Comparison of ENCODE assay signal across 1 cellular context in the genomic region with DNA sequence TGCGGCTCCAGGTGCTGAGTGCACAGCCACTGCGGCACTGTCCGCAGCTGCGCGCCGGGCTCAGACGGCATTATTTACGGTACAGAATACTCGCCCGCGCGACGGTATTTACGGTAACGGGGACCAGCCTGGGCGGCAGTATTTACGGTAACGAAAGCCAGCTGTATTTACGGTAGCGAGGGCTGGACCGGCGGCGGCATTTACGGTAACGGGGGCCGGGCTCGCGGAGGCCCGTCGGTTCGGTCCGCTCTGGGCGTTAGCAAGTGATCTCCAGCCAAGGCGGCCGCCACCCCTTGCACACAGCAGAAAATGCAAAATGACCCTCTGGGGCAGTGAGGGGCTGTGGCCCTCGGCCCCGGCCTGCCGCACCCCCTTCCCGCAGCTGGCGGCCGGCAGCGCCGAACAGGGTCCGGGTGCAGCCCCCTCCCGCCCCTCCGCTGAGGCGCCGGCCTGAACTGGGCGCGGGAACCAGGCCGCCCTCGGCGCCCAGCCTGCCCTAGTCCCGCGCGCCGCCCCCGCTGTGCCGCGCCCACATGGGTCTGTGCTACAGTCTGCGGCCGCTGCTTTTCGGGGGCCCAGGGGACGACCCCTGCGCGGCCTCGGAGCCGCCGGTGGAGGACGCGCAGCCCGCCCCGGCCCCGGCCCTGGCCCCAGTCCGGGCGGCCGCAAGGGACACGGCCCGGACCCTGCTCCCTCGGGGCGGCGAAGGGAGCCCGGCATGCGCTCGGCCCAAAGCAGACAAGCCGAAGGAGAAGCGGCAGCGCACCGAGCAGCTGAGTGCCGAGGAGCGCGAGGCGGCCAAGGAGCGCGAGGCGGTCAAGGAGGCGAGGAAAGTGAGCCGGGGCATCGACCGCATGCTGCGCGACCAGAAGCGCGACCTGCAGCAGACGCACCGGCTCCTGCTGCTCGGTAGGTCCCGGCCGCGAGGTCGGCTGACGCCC.
TF ChIP-seq lines count a peak whose summit lies in the region.

A gene (plus strand): TSS at position 234 of the 941 bp plus-strand sequence. CDS start 300 bp downstream, at position 534.

TF ChIP-seq in HEK293, 187 proteins besides CTCF, POLR2A, EP300 and RAD21 (continued from another document and continues in another):
- TF ChIP-seq, protein P1, sequence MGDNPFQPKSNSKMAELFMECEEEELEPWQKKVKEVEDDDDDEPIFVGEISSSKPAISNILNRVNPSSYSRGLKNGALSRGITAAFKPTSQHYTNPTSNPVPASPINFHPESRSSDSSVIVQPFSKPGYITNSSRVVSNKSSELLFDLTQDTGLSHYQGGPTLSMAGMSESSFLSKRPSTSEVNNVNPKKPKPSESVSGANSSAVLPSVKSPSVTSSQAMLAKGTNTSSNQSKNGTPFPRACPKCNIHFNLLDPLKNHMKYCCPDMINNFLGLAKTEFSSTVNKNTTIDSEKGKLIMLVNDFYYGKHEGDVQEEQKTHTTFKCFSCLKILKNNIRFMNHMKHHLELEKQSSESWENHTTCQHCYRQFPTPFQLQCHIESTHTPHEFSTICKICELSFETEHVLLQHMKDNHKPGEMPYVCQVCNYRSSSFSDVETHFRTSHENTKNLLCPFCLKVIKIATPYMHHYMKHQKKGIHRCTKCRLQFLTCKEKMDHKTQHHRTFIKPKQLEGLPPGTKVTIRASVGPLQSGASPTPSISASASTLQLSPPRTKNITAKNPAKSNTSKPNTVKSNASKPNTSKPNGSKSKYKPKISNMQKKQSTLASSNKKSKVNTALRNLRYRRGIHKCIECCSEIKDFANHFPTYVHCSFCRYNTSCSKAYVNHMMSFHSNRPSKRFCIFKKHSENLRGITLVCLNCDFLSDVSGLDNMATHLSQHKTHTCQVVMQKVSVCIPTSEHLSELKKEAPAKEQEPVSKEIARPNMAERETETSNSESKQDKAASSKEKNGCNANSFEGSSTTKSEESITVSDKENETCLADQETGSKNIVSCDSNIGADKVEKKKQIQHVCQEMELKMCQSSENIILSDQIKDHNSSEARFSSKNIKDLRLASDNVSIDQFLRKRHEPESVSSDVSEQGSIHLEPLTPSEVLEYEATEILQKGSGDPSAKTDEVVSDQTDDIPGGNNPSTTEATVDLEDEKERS (tag by site-specific recombination; IDR thresholded peaks at IDR 0.05): peak; percentile 83; the same call in 1 of the 2 replicates
- TF ChIP-seq ZNF660 (tag by site-specific recombination; IDR thresholded peaks at IDR 0.05) (peak; percentile 98), ZNF23 (tag by site-specific recombination; IDR thresholded peaks at IDR 0.05; ENCODE audit: borderline replicate concordance) (no peak), ZNF621 (tag by site-specific recombination; IDR thresholded peaks at IDR 0.05) (no peak), GLI4 (tag by site-specific recombination; IDR thresholded peaks at IDR 0.05) (peak; percentile 77; the same call in 1 of the 2 replicates), ZNF624 (tag by site-specific recombination; IDR thresholded peaks at IDR 0.05) (no peak), ZNF292 (tag by site-specific recombination; IDR thresholded peaks at IDR 0.05; ENCODE audit: borderline replicate concordance, low read depth) (no peak), KLF7 (tag by site-specific recombination; IDR thresholded peaks at IDR 0.05; ENCODE audit: borderline replicate concordance) (peak; percentile 96), REPIN1 (tag by site-specific recombination; IDR thresholded peaks at IDR 0.05; ENCODE audit: low read depth) (peak; percentile 89; the same call in 1 of the 2 replicates), TRIM28 (IDR thresholded peaks at IDR 0.05; ENCODE audit: borderline replicate concordance, low read length) (peak; percentile 58; the same call in 1 of the 2 replicates), ZNF211 (tag by site-specific recombination; IDR thresholded peaks at IDR 0.05; ENCODE audit: low read depth) (no peak), ZNF214 (tag by site-specific recombination; IDR thresholded peaks at IDR 0.05; ENCODE audit: borderline replicate concordance) (no peak), ZNF202 (tag by site-specific recombination; IDR thresholded peaks at IDR 0.05; ENCODE audit: borderline replicate concordance) (no peak), ZEB2 (tag by site-specific recombination; IDR thresholded peaks at IDR 0.05) (peak; percentile 94), ZNF121 (tag by site-specific recombination; IDR thresholded peaks at IDR 0.05) (peak; percentile 61; the same call in 1 of the 2 replicates), KLF9 (tag by site-specific recombination; IDR thresholded peaks at IDR 0.05; ENCODE audit: low read depth) (peak; percentile 92), ZNF2 (tag by site-specific recombination; IDR thresholded peaks at IDR 0.05) (peak; percentile 79), OSR2 (tag by site-specific recombination; IDR thresholded peaks at IDR 0.05) (no peak), KLF16 (tag by site-specific recombination; IDR thresholded peaks at IDR 0.05) (peak; percentile 97), KLF8 (tag by site-specific recombination; IDR thresholded peaks at IDR 0.05) (peak; percentile 92), SETDB1 (IDR thresholded peaks at IDR 0.05; ENCODE audit: insufficient read length, low read length) (no peak), RBAK (tag by site-specific recombination; IDR thresholded peaks at IDR 0.05) (no peak), ZFP37 (tag by site-specific recombination; IDR thresholded peaks at IDR 0.05) (peak; percentile 100), ZBTB48 (tag by site-specific recombination; IDR thresholded peaks at IDR 0.05) (peak; percentile 12; the same call in 1 of the 2 replicates), ZNF114 (tag by site-specific recombination; IDR thresholded peaks at IDR 0.05) (no peak)
- TF ChIP-seq, protein P2, sequence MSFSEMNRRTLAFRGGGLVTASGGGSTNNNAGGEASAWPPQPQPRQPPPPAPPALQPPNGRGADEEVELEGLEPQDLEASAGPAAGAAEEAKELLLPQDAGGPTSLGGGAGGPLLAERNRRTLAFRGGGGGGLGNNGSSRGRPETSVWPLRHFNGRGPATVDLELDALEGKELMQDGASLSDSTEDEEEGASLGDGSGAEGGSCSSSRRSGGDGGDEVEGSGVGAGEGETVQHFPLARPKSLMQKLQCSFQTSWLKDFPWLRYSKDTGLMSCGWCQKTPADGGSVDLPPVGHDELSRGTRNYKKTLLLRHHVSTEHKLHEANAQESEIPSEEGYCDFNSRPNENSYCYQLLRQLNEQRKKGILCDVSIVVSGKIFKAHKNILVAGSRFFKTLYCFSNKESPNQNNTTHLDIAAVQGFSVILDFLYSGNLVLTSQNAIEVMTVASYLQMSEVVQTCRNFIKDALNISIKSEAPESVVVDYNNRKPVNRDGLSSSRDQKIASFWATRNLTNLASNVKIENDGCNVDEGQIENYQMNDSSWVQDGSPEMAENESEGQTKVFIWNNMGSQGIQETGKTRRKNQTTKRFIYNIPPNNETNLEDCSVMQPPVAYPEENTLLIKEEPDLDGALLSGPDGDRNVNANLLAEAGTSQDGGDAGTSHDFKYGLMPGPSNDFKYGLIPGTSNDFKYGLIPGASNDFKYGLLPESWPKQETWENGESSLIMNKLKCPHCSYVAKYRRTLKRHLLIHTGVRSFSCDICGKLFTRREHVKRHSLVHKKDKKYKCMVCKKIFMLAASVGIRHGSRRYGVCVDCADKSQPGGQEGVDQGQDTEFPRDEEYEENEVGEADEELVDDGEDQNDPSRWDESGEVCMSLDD (tag by site-specific recombination; IDR thresholded peaks at IDR 0.05): peak; percentile 93
- TF ChIP-seq, protein P3, sequence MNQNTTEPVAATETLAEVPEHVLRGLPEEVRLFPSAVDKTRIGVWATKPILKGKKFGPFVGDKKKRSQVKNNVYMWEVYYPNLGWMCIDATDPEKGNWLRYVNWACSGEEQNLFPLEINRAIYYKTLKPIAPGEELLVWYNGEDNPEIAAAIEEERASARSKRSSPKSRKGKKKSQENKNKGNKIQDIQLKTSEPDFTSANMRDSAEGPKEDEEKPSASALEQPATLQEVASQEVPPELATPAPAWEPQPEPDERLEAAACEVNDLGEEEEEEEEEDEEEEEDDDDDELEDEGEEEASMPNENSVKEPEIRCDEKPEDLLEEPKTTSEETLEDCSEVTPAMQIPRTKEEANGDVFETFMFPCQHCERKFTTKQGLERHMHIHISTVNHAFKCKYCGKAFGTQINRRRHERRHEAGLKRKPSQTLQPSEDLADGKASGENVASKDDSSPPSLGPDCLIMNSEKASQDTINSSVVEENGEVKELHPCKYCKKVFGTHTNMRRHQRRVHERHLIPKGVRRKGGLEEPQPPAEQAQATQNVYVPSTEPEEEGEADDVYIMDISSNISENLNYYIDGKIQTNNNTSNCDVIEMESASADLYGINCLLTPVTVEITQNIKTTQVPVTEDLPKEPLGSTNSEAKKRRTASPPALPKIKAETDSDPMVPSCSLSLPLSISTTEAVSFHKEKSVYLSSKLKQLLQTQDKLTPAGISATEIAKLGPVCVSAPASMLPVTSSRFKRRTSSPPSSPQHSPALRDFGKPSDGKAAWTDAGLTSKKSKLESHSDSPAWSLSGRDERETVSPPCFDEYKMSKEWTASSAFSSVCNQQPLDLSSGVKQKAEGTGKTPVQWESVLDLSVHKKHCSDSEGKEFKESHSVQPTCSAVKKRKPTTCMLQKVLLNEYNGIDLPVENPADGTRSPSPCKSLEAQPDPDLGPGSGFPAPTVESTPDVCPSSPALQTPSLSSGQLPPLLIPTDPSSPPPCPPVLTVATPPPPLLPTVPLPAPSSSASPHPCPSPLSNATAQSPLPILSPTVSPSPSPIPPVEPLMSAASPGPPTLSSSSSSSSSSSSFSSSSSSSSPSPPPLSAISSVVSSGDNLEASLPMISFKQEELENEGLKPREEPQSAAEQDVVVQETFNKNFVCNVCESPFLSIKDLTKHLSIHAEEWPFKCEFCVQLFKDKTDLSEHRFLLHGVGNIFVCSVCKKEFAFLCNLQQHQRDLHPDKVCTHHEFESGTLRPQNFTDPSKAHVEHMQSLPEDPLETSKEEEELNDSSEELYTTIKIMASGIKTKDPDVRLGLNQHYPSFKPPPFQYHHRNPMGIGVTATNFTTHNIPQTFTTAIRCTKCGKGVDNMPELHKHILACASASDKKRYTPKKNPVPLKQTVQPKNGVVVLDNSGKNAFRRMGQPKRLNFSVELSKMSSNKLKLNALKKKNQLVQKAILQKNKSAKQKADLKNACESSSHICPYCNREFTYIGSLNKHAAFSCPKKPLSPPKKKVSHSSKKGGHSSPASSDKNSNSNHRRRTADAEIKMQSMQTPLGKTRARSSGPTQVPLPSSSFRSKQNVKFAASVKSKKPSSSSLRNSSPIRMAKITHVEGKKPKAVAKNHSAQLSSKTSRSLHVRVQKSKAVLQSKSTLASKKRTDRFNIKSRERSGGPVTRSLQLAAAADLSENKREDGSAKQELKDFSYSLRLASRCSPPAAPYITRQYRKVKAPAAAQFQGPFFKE (tag by site-specific recombination; IDR thresholded peaks at IDR 0.05; ENCODE audit: borderline replicate concordance): peak; percentile 86; the same call in 1 of the 2 replicates
- TF ChIP-seq, protein P4, sequence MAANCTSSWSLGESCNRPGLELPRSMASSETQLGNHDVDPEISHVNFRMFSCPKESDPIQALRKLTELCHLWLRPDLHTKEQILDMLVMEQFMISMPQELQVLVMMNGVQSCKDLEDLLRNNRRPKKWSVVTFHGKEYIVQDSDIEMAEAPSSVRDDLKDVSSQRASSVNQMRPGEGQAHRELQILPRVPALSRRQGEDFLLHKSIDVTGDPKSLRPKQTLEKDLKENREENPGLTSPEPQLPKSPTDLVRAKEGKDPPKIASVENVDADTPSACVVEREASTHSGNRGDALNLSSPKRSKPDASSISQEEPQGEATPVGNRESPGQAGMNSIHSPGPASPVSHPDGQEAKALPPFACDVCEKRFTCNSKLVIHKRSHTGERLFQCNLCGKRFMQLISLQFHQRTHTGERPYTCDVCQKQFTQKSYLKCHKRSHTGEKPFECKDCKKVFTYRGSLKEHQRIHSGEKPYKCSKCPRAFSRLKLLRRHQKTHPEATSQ (tag by site-specific recombination; IDR thresholded peaks at IDR 0.05): peak; percentile 90; the same call in 1 of the 2 replicates
- TF ChIP-seq, protein P5, sequence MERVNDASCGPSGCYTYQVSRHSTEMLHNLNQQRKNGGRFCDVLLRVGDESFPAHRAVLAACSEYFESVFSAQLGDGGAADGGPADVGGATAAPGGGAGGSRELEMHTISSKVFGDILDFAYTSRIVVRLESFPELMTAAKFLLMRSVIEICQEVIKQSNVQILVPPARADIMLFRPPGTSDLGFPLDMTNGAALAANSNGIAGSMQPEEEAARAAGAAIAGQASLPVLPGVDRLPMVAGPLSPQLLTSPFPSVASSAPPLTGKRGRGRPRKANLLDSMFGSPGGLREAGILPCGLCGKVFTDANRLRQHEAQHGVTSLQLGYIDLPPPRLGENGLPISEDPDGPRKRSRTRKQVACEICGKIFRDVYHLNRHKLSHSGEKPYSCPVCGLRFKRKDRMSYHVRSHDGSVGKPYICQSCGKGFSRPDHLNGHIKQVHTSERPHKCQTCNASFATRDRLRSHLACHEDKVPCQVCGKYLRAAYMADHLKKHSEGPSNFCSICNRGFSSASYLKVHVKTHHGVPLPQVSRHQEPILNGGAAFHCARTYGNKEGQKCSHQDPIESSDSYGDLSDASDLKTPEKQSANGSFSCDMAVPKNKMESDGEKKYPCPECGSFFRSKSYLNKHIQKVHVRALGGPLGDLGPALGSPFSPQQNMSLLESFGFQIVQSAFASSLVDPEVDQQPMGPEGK (tag by site-specific recombination; IDR thresholded peaks at IDR 0.05): peak; percentile 86
- TF ChIP-seq, protein P6, sequence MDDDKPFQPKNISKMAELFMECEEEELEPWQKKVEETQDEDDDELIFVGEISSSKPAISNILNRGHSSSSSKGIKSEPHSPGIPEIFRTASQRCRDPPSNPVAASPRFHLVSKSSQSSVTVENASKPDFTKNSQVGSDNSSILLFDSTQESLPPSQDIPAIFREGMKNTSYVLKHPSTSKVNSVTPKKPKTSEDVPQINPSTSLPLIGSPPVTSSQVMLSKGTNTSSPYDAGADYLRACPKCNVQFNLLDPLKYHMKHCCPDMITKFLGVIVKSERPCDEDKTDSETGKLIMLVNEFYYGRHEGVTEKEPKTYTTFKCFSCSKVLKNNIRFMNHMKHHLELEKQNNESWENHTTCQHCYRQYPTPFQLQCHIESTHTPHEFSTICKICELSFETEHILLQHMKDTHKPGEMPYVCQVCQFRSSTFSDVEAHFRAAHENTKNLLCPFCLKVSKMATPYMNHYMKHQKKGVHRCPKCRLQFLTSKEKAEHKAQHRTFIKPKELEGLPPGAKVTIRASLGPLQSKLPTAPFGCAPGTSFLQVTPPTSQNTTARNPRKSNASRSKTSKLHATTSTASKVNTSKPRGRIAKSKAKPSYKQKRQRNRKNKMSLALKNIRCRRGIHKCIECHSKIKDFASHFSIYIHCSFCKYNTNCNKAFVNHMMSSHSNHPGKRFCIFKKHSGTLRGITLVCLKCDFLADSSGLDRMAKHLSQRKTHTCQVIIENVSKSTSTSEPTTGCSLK (tag by site-specific recombination; IDR thresholded peaks at IDR 0.05): no peak
- TF ChIP-seq, protein P7, sequence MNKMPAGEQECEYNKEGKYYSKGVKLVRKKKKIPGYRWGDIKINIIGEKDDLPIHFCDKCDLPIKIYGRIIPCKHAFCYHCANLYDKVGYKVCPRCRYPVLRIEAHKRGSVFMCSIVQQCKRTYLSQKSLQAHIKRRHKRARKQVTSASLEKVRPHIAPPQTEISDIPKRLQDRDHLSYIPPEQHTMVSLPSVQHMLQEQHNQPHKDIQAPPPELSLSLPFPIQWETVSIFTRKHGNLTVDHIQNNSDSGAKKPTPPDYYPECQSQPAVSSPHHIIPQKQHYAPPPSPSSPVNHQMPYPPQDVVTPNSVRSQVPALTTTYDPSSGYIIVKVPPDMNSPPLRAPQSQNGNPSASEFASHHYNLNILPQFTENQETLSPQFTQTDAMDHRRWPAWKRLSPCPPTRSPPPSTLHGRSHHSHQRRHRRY (tag by site-specific recombination; IDR thresholded peaks at IDR 0.05): no peak
